In genomic region chr1:39409055-39409816, GRCh38 we compare ENCODE assay signal across 1 cellular context.
TF ChIP-seq lines count a peak whose summit lies in the region.

No MANE protein-coding gene starts in this region.

TF ChIP-seq in K562, 482 proteins besides CTCF, POLR2A, EP300 and RAD21 (continued from another document and continues in another):
- TF ChIP-seq PHF21A (IDR thresholded peaks at IDR 0.05; ENCODE audit: borderline replicate concordance, low read depth) (no peak), REST (CRISPR knock-in tag; IDR thresholded peaks at IDR 0.05; ENCODE audit: low read depth) (peak; percentile 15; the same call in 1 of the 2 replicates), ZNF507 (tag; conservative IDR thresholded peaks at IDR 0.05) (no peak), POU5F1 (IDR thresholded peaks at IDR 0.05; ENCODE audit: borderline replicate concordance, low read depth, low read length, partially characterized antibody) (no peak), FOXM1 (IDR thresholded peaks at IDR 0.05; ENCODE audit: low read depth) (no peak), FOXM1 (CRISPR knock-in tag; IDR thresholded peaks at IDR 0.05; ENCODE audit: low read depth) (0 out of 2 replicates have a peak, but pooled peaks have one; percentile 66), CREM (IDR thresholded peaks at IDR 0.05; ENCODE audit: low read depth) (0 out of 2 replicates have a peak, but pooled peaks have one; percentile 0), GABPA (tag; conservative IDR thresholded peaks at IDR 0.05; ENCODE audit: low read depth) (peak; percentile 70), ZNF583 (CRISPR knock-in tag; IDR thresholded peaks at IDR 0.05) (no peak), NR4A1 (CRISPR knock-in tag; IDR thresholded peaks at IDR 0.05) (0 out of 2 replicates have a peak, but pooled peaks have one; percentile 21), NR4A1 (tag; IDR thresholded peaks at IDR 0.05) (no peak), MYC (IDR thresholded peaks at IDR 0.05; ENCODE audit: low read depth, low read length) (peak; percentile 52; the same call in 1 of the 2 replicates), MYC (CRISPR knock-in tag; IDR thresholded peaks at IDR 0.05; ENCODE audit: borderline replicate concordance, low read depth) (no peak), SAP30 (IDR thresholded peaks at IDR 0.05; ENCODE audit: borderline replicate concordance, insufficient read depth, low read depth, low read length, poor library complexity, severe bottlenecking) (peak; percentile 93), EZH2 (IDR thresholded peaks at IDR 0.05; ENCODE audit: borderline replicate concordance, low read depth, low read length) (no peak), CREB1 (IDR thresholded peaks at IDR 0.05) (no peak), CREB1 (CRISPR knock-in tag; IDR thresholded peaks at IDR 0.05) (peak; percentile 60; the same call in 1 of the 2 replicates), PYGO2 (tag; IDR thresholded peaks at IDR 0.05) (no peak), MXI1 (IDR thresholded peaks at IDR 0.05; ENCODE audit: low read depth, low read length) (peak; percentile 48; the same call in 1 of the 2 replicates), SP1 (CRISPR knock-in tag; IDR thresholded peaks at IDR 0.05) (no peak), POLR2G (IDR thresholded peaks at IDR 0.05; ENCODE audit: low read depth, low read length) (peak; percentile 78), SMAD4 (CRISPR knock-in tag; conservative IDR thresholded peaks at IDR 0.05) (peak; percentile 45; the same call in 1 of the 2 replicates), ZC3H4 (CRISPR knock-in tag; IDR thresholded peaks at IDR 0.05; ENCODE audit: borderline replicate concordance) (0 out of 2 replicates have a peak, but pooled peaks have one; percentile 54), GABPB1 (CRISPR knock-in tag; IDR thresholded peaks at IDR 0.05) (peak; percentile 62), SREBF2 (CRISPR knock-in tag; IDR thresholded peaks at IDR 0.05) (no peak), TFAM (CRISPR knock-in tag; conservative IDR thresholded peaks at IDR 0.05) (no peak), DPF2 (IDR thresholded peaks at IDR 0.05) (no peak), KLF1 (tag; IDR thresholded peaks at IDR 0.05) (peak; percentile 16; the same call in 1 of the 2 replicates), ZSCAN32 (CRISPR knock-in tag; IDR thresholded peaks at IDR 0.05) (no peak), HDAC1 (IDR thresholded peaks at IDR 0.05) (peak; percentile 25 to 73; a peak in 1 of 4 replicates), THAP7 (CRISPR knock-in tag; IDR thresholded peaks at IDR 0.05) (no peak), SAFB (IDR thresholded peaks at IDR 0.05; ENCODE audit: borderline replicate concordance, low read depth, low read length) (peak; percentile 55), ZNF263 (CRISPR knock-in tag; IDR thresholded peaks at IDR 0.05; ENCODE audit: borderline replicate concordance) (peak; percentile 92), SUPT5H (IDR thresholded peaks at IDR 0.05) (peak; percentile 40; the same call in 1 of the 2 replicates), ZNF124 (CRISPR knock-in tag; IDR thresholded peaks at IDR 0.05) (0 out of 2 replicates have a peak, but pooled peaks have one; percentile 76), NFIX (CRISPR knock-in tag; IDR thresholded peaks at IDR 0.05; ENCODE audit: low read depth) (no peak), KHSRP (IDR thresholded peaks at IDR 0.05) (no peak), GTF2E2 (tag; IDR thresholded peaks at IDR 0.05) (peak; percentile 22; the same call in 1 of the 2 replicates), TRIM28 (IDR thresholded peaks at IDR 0.05) (no peak), CTBP1 (IDR thresholded peaks at IDR 0.05; ENCODE audit: borderline replicate concordance) (peak; percentile 10), RBM22 (IDR thresholded peaks at IDR 0.05; ENCODE audit: low read depth, low read length, poor library complexity, severe bottlenecking) (peak; percentile 56), ARID2 (IDR thresholded peaks at IDR 0.05) (no peak), RBFOX2 (IDR thresholded peaks at IDR 0.05; ENCODE audit: low read depth, low read length) (peak; percentile 74), ZNF184 (CRISPR knock-in tag; IDR thresholded peaks at IDR 0.05) (0 out of 2 replicates have a peak, but pooled peaks have one; percentile 2), ESRRB (CRISPR knock-in tag; IDR thresholded peaks at IDR 0.05; ENCODE audit: borderline replicate concordance) (no peak), ATF1 (CRISPR knock-in tag; IDR thresholded peaks at IDR 0.05) (no peak), ATF1 (tag; IDR thresholded peaks at IDR 0.05) (peak; percentile 15), EGR1 (conservative IDR thresholded peaks at IDR 0.05) (peak; percentile 41), IRF2 (CRISPR knock-in tag; IDR thresholded peaks at IDR 0.05) (peak; percentile 66; the same call in 1 of the 2 replicates), CXXC5 (CRISPR knock-in tag; IDR thresholded peaks at IDR 0.05) (peak; percentile 67; the same call in 1 of the 2 replicates), TAF1 (IDR thresholded peaks at IDR 0.05; ENCODE audit: control insufficient read depth, extremely low read depth, insufficient read depth, low read length, severe bottlenecking) (peak; percentile 34), MAZ (CRISPR knock-in tag; conservative IDR thresholded peaks at IDR 0.05 in 1 of 2, IDR thresholded peaks at IDR 0.05 in 1 of 2) (peak in 1 of 2 experiments; percentile 60; a peak in 2 of 4 replicates)
- TF ChIP-seq, protein P1, sequence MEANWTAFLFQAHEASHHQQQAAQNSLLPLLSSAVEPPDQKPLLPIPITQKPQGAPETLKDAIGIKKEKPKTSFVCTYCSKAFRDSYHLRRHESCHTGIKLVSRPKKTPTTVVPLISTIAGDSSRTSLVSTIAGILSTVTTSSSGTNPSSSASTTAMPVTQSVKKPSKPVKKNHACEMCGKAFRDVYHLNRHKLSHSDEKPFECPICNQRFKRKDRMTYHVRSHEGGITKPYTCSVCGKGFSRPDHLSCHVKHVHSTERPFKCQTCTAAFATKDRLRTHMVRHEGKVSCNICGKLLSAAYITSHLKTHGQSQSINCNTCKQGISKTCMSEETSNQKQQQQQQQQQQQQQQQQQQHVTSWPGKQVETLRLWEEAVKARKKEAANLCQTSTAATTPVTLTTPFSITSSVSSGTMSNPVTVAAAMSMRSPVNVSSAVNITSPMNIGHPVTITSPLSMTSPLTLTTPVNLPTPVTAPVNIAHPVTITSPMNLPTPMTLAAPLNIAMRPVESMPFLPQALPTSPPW (CRISPR knock-in tag; IDR thresholded peaks at IDR 0.05), result peak; percentile 64
- TF ChIP-seq, protein P2, sequence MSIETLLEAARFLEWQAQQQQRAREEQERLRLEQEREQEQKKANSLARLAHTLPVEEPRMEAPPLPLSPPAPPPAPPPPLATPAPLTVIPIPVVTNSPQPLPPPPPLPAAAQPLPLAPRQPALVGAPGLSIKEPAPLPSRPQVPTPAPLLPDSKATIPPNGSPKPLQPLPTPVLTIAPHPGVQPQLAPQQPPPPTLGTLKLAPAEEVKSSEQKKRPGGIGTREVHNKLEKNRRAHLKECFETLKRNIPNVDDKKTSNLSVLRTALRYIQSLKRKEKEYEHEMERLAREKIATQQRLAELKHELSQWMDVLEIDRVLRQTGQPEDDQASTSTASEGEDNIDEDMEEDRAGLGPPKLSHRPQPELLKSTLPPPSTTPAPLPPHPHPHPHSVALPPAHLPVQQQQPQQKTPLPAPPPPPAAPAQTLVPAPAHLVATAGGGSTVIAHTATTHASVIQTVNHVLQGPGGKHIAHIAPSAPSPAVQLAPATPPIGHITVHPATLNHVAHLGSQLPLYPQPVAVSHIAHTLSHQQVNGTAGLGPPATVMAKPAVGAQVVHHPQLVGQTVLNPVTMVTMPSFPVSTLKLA (conservative IDR thresholded peaks at IDR 0.05), result peak; percentile 56 to 92
- TF ChIP-seq, protein P3, sequence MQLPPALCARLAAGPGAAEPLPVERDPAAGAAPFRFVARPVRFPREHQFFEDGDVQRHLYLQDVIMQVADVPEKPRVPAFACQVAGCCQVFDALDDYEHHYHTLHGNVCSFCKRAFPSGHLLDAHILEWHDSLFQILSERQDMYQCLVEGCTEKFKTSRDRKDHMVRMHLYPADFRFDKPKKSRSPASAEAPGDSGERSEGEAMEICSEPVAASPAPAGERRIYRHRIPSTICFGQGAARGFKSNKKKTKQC (CRISPR knock-in tag; IDR thresholded peaks at IDR 0.05), result 0 out of 2 replicates have a peak, but pooled peaks have one; percentile 12
- TF ChIP-seq, protein P4, sequence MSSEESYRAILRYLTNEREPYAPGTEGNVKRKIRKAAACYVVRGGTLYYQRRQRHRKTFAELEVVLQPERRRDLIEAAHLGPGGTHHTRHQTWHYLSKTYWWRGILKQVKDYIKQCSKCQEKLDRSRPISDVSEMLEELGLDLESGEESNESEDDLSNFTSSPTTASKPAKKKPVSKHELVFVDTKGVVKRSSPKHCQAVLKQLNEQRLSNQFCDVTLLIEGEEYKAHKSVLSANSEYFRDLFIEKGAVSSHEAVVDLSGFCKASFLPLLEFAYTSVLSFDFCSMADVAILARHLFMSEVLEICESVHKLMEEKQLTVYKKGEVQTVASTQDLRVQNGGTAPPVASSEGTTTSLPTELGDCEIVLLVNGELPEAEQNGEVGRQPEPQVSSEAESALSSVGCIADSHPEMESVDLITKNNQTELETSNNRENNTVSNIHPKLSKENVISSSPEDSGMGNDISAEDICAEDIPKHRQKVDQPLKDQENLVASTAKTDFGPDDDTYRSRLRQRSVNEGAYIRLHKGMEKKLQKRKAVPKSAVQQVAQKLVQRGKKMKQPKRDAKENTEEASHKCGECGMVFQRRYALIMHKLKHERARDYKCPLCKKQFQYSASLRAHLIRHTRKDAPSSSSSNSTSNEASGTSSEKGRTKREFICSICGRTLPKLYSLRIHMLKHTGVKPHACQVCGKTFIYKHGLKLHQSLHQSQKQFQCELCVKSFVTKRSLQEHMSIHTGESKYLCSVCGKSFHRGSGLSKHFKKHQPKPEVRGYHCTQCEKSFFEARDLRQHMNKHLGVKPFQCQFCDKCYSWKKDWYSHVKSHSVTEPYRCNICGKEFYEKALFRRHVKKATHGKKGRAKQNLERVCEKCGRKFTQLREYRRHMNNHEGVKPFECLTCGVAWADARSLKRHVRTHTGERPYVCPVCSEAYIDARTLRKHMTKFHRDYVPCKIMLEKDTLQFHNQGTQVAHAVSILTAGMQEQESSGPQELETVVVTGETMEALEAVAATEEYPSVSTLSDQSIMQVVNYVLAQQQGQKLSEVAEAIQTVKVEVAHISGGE (CRISPR knock-in tag; IDR thresholded peaks at IDR 0.05), result peak in 1 of 3 experiments; percentile 67; a peak in 1 of 6 replicates
- TF ChIP-seq, protein P5, sequence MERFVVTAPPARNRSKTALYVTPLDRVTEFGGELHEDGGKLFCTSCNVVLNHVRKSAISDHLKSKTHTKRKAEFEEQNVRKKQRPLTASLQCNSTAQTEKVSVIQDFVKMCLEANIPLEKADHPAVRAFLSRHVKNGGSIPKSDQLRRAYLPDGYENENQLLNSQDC (CRISPR knock-in tag; IDR thresholded peaks at IDR 0.05), result 0 out of 2 replicates have a peak, but pooled peaks have one; percentile 9
- TF ChIP-seq, protein P6, sequence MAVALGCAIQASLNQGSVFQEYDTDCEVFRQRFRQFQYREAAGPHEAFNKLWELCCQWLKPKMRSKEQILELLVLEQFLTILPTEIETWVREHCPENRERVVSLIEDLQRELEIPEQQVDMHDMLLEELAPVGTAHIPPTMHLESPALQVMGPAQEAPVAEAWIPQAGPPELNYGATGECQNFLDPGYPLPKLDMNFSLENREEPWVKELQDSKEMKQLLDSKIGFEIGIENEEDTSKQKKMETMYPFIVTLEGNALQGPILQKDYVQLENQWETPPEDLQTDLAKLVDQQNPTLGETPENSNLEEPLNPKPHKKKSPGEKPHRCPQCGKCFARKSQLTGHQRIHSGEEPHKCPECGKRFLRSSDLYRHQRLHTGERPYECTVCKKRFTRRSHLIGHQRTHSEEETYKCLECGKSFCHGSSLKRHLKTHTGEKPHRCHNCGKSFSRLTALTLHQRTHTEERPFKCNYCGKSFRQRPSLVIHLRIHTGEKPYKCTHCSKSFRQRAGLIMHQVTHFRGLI (CRISPR knock-in tag; IDR thresholded peaks at IDR 0.05), result no peak
